15 cellular contexts compared by ENCODE assay signal in genomic region chr14:61927015-61927414, GRCh38.
DNase-seq lines count a peak whose midpoint lies in the region; ATAC-seq and TF ChIP-seq lines count a peak whose summit lies in the region.
"Had no signal": no experiment of that assay in that cellular context is flagged by ENCODE, and none has a peak within 500 bp of the region (broad histone marks: within the 10 kb centered on the region; RNA-seq: fewer than 3 reads in every experiment).

No MANE protein-coding gene starts in this region.

- ATAC-seq in RWPE2 (ENCODE audit: low read depth): peak; percentile 75
- ATAC-seq in foreskin keratinocyte: peak; percentile 89
- ATAC-seq in HG03460 (IDR thresholded peaks at IDR 0.05; ENCODE audit: unreplicated experiment): no peak
- ATAC-seq: activated T-cell treated with anti-CD3 and anti-CD28 coated beads, Interleukin-2, amount 50 U/mL, for 72 hours; stimulated activated naive CD8-positive, alpha-beta T cell treated with anti-CD3 and anti-CD28 coated beads, Interleukin-15, amount 100 ng/mL, for 72 hours had no signal

- no peaks in the 10 kb centered on the region for H3K9me3 ChIP-seq in RWPE2 (ENCODE audit: severe bottlenecking)

- no peaks in the 10 kb centered on the region for H3K36me3 ChIP-seq in RWPE2 (ENCODE audit: low read depth)

- H3K4me3 ChIP-seq in RWPE2 (ENCODE audit: severe bottlenecking): no peak overlapping the region

- peak overlapping the region; percentile 5 for H3K4me3 Mint-ChIP-seq in type B pancreatic cell
- H3K4me3 Mint-ChIP-seq: activated CD4-positive, alpha-beta T cell treated with anti-CD3 and anti-CD28 coated beads, Interleukin-2, amount 10 ng/mL, durations not matched to agents 7 days and 5 days; activated T-cell treated with anti-CD3 and anti-CD28 coated beads, Interleukin-2, amount 50 U/mL, for 72 hours; neural crest cell; stimulated activated naive CD8-positive, alpha-beta T cell treated with anti-CD3 and anti-CD28 coated beads, Interleukin-15, amount 100 ng/mL, for 72 hours had no signal

- no peaks in the 10 kb centered on the region for H3K36me3 Mint-ChIP-seq in type B pancreatic cell

- no peaks in the 10 kb centered on the region for H3K27me3 ChIP-seq in RWPE2 (ENCODE audit: insufficient read depth, poor library complexity, severe bottlenecking)
- H3K27me3 ChIP-seq in foreskin keratinocyte: no peaks in the 10 kb centered on the region

- peak overlapping the region; percentile 36 for H3K27ac Mint-ChIP-seq in type B pancreatic cell
- H3K27ac Mint-ChIP-seq: activated CD4-positive, alpha-beta T cell treated with anti-CD3 and anti-CD28 coated beads, Interleukin-2, amount 10 ng/mL, durations not matched to agents 7 days and 5 days; activated T-cell treated with anti-CD3 and anti-CD28 coated beads, Interleukin-2, amount 50 U/mL, for 72 hours; stimulated activated naive CD8-positive, alpha-beta T cell treated with anti-CD3 and anti-CD28 coated beads, Interleukin-15, amount 100 ng/mL, for 72 hours had no signal

- DNase-seq in DMS 273 (lab: John Stamatoyannopoulos, UW; ENCODE audit: unreplicated experiment) (peak; percentile 18), DMS 273 treated with DMSO at 0.1 percent for 48 hours (lab: John Stamatoyannopoulos, UW) (no peak), RWPE2 (ENCODE audit: low spot score) (no peak), foreskin keratinocyte (peak; percentile 69 to 88), type B pancreatic cell (ENCODE audit: extremely low spot score, unreplicated experiment) (no peak), cerebellar nuclear complex (lab: John Stamatoyannopoulos, UW) (no peak), T-helper 1 cell (no peak)
- DNase-seq: activated CD4-positive, alpha-beta T cell treated with anti-CD3 and anti-CD28 coated beads, Interleukin-2, amount 10 ng/mL, durations not matched to agents 7 days and 5 days; activated T-cell treated with anti-CD3 and anti-CD28 coated beads, Interleukin-2, amount 50 U/mL, for 72 hours; effector CD8-positive, alpha-beta T cell; stimulated activated naive CD8-positive, alpha-beta T cell treated with anti-CD3 and anti-CD28 coated beads, Interleukin-15, amount 100 ng/mL, for 72 hours; T-helper 2 cell had no signal

- H3K4me1 Mint-ChIP-seq in type B pancreatic cell (ENCODE audit: unreplicated experiment): peaks cover 28% of the 10 kb centered on the region
- H3K4me1 Mint-ChIP-seq: activated CD4-positive, alpha-beta T cell treated with anti-CD3 and anti-CD28 coated beads, Interleukin-2, amount 10 ng/mL, durations not matched to agents 7 days and 5 days; neural crest cell; stimulated activated naive CD8-positive, alpha-beta T cell treated with anti-CD3 and anti-CD28 coated beads, Interleukin-15, amount 100 ng/mL, for 72 hours had no signal

- peaks cover 10% of the 10 kb centered on the region for H3K27me3 Mint-ChIP-seq in type B pancreatic cell

- H3K27ac ChIP-seq in RWPE2 (ENCODE audit: poor library complexity, severe bottlenecking): peak overlapping the region; percentile 86
- peak overlapping the region; percentile 82 for H3K27ac ChIP-seq in foreskin keratinocyte
- H3K27ac ChIP-seq: 22Rv1 had no signal

- H3K4me1 ChIP-seq in RWPE2 (ENCODE audit: insufficient read depth, poor library complexity, severe bottlenecking) (peaks cover 30% of the 10 kb centered on the region), foreskin keratinocyte (peaks cover 23% of the 10 kb centered on the region)

- H3K9me3 Mint-ChIP-seq in type B pancreatic cell: no peaks in the 10 kb centered on the region
- H3K9me3 Mint-ChIP-seq: activated CD4-positive, alpha-beta T cell treated with anti-CD3 and anti-CD28 coated beads, Interleukin-2, amount 10 ng/mL, durations not matched to agents 7 days and 5 days; activated T-cell treated with anti-CD3 and anti-CD28 coated beads, Interleukin-2, amount 50 U/mL, for 72 hours; neural crest cell; stimulated activated naive CD8-positive, alpha-beta T cell treated with anti-CD3 and anti-CD28 coated beads, Interleukin-15, amount 100 ng/mL, for 72 hours had no signal

- TF ChIP-seq CTCF in RWPE2 (IDR thresholded peaks at IDR 0.05; ENCODE audit: poor library complexity, severe bottlenecking): no peak
- no peak for TF ChIP-seq CTCF in foreskin keratinocyte (conservative IDR thresholded peaks at IDR 0.05)
- no peak for TF ChIP-seq CTCF in type B pancreatic cell (conservative IDR thresholded peaks at IDR 0.05)

Comparison
In these comparisons a context has a peak if more than half of its experiments do, and no peak if none do; other contexts are left out.
1. DNase-seq: peak in DMS 273 (single experiment) and foreskin keratinocyte (2 of 2); none in DMS 273 treated with DMSO at 0.1 percent for 48 hours (single experiment), RWPE2 (single experiment), type B pancreatic cell (single experiment), cerebellar nuclear complex (0 of 2) and T-helper 1 cell (0 of 5).